ENCODE assay signal across 12 cellular contexts in the genomic region with DNA sequence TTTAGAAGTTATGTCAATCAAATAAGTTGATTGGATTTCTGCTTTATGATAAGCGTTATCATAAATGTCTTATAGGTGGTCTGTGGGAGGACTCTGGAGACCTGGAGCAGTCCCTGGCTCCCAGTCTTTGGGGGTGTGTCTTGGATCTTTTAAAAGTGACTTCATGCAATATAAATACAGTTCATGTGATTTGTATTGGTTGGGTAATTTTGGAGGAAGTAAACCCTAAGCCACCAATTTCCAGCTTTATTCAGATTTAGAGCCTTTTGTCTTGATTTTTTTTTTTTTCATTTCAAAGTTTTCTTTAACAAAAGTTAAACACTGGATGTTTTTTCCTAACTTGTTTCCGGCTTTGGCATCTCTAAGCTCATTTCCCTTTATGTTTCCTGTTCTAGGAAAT.
DNase-seq lines count a peak whose midpoint lies in the region; ATAC-seq and TF ChIP-seq lines count a peak whose summit lies in the region.
"Had no signal": no experiment of that assay in that cellular context is flagged by ENCODE, and none has a peak within 500 bp of the region (broad histone marks: within the 10 kb centered on the region; RNA-seq: fewer than 3 reads in every experiment).

No MANE protein-coding gene starts in this region.

- peak overlapping the region in 1 of 2 donors; percentile 34 for H3K4me3 ChIP-seq in ascending aorta
- no peak overlapping the region for H3K4me3 ChIP-seq in right lobe of liver
- H3K4me3 ChIP-seq in suprapubic skin: no peak overlapping the region

- no peaks in the 10 kb centered on the region for H3K36me3 Mint-ChIP-seq in activated T-cell treated with anti-CD3 and anti-CD28 coated beads, Interleukin-2, amount 50 U/mL, for 24 hours (ENCODE audit: low read depth)

- H3K4me1 Mint-ChIP-seq in activated T-cell treated with anti-CD3 and anti-CD28 coated beads, Interleukin-2, amount 50 U/mL, for 24 hours (ENCODE audit: low read depth): peaks cover 88% of the 10 kb centered on the region

- peak; percentile 16 to 60 (median 40) for ATAC-seq in right lobe of liver
- ATAC-seq in GM19455 (IDR thresholded peaks at IDR 0.05; ENCODE audit: unreplicated experiment): no peak

- 58% methylated on average over 2 of the region's 2 CpGs for WGBS in right lobe of liver (ENCODE audit: insufficient coverage, low coverage, low lambda C conversion rate, missing lambda C conversion rate)
- 75% methylated on average over 2 of the region's 2 CpGs for WGBS in suprapubic skin

- H3K27me3 ChIP-seq in ascending aorta (no peaks in the 10 kb centered on the region), right lobe of liver (no peaks in the 10 kb centered on the region), suprapubic skin (no peaks in the 10 kb centered on the region)

- intact Hi-C loops in ascending aorta (cut with DNase I) (no loop called here), right lobe of liver (cut with DNase I) (no loop called here)

- no peak for TF ChIP-seq EP300 in suprapubic skin (IDR thresholded peaks at IDR 0.05)

- no peaks in the 10 kb centered on the region for H3K9me3 Mint-ChIP-seq in activated T-cell treated with anti-CD3 and anti-CD28 coated beads, Interleukin-2, amount 50 U/mL, for 24 hours
- H3K9me3 Mint-ChIP-seq: activated naive CD8-positive, alpha-beta T cell treated with anti-CD3 and anti-CD28 coated beads, Interleukin-2, amount 10 ng/mL, durations not matched to agents 7 days and 5 days had no signal

- no peak for TF ChIP-seq POLR2A in right lobe of liver (IDR thresholded peaks at IDR 0.05)
- no peak for TF ChIP-seq POLR2A in suprapubic skin (IDR thresholded peaks at IDR 0.05)

- H3K36me3 ChIP-seq in ascending aorta (no peaks in the 10 kb centered on the region), right lobe of liver (no peaks in the 10 kb centered on the region), suprapubic skin (no peaks in the 10 kb centered on the region)

- H3K4me3 Mint-ChIP-seq in activated T-cell treated with anti-CD3 and anti-CD28 coated beads, Interleukin-2, amount 50 U/mL, for 24 hours: no peak overlapping the region
- H3K4me3 Mint-ChIP-seq: activated naive CD8-positive, alpha-beta T cell treated with anti-CD3 and anti-CD28 coated beads, Interleukin-2, amount 10 ng/mL, durations not matched to agents 7 days and 5 days had no signal

- peak overlapping the region; percentile 61 for H3K27ac Mint-ChIP-seq in activated T-cell treated with anti-CD3 and anti-CD28 coated beads, Interleukin-2, amount 50 U/mL, for 24 hours
- H3K27ac Mint-ChIP-seq: activated naive CD8-positive, alpha-beta T cell treated with anti-CD3 and anti-CD28 coated beads, Interleukin-2, amount 10 ng/mL, durations not matched to agents 7 days and 5 days had no signal

- TF ChIP-seq CTCF in ascending aorta (IDR thresholded peaks at IDR 0.05) (no peak), right lobe of liver (IDR thresholded peaks at IDR 0.05) (no peak), suprapubic skin (IDR thresholded peaks at IDR 0.05) (no peak)

- no peak for DNase-seq in activated T-cell treated with anti-CD3 and anti-CD28 coated beads, Interleukin-2, amount 50 U/mL, for 24 hours
- DNase-seq in activated T-cell treated with anti-CD3 and anti-CD28 coated beads, Interleukin-2, amount 50 U/mL, for 48 hours: no peak
- no peak for DNase-seq in ascending aorta (ENCODE audit: low spot score in 2 of 2)
- DNase-seq in right lobe of liver: no peak
- DNase-seq in suprapubic skin (ENCODE audit: low spot score in 2 of 2): no peak
- DNase-seq in NCI-H146 (lab: John Stamatoyannopoulos, UW): no peak
- DNase-seq in medulla oblongata (ENCODE audit: extremely low spot score): no peak
- DNase-seq: activated naive CD8-positive, alpha-beta T cell treated with anti-CD3 and anti-CD28 coated beads, Interleukin-2, amount 10 ng/mL, durations not matched to agents 7 days and 5 days; Kasumi-1; NCI-H774; stimulated activated CD4-positive, alpha-beta T cell treated with anti-CD3 and anti-CD28 coated beads, Interleukin-2, amount 100 ng/mL, for 48 hours had no signal

- H3K4me1 ChIP-seq in ascending aorta (peaks cover 12 to 66% of the 10 kb centered on the region in 2 donors), right lobe of liver (peaks cover 0 to 81% (median 35%) of the 10 kb centered on the region in 4 donors), suprapubic skin (peaks cover 65% of the 10 kb centered on the region)

- no peaks in the 10 kb centered on the region for H3K27me3 Mint-ChIP-seq in activated T-cell treated with anti-CD3 and anti-CD28 coated beads, Interleukin-2, amount 50 U/mL, for 24 hours
- H3K27me3 Mint-ChIP-seq: activated naive CD8-positive, alpha-beta T cell treated with anti-CD3 and anti-CD28 coated beads, Interleukin-2, amount 10 ng/mL, durations not matched to agents 7 days and 5 days had no signal

- H3K27ac ChIP-seq in ascending aorta (peak overlapping the region; percentile 60 to 62), right lobe of liver (peak overlapping the region in 2 of 3 donors; percentile 58 to 61), suprapubic skin (peak overlapping the region; percentile 31)

- H3K9me3 ChIP-seq in ascending aorta (no peaks in the 10 kb centered on the region), right lobe of liver (no peaks in the 10 kb centered on the region), suprapubic skin (no peaks in the 10 kb centered on the region)
